In genomic region chr20:43530321-43531090, GRCh38 we compare ENCODE assay signal across 1 cellular context.
TF ChIP-seq lines count a peak whose summit lies in the region.

No MANE protein-coding gene starts in this region.

TF ChIP-seq in HepG2, 621 proteins besides CTCF, POLR2A, EP300 and RAD21 (continued from another document and continues in another):
- TF ChIP-seq, protein P1, sequence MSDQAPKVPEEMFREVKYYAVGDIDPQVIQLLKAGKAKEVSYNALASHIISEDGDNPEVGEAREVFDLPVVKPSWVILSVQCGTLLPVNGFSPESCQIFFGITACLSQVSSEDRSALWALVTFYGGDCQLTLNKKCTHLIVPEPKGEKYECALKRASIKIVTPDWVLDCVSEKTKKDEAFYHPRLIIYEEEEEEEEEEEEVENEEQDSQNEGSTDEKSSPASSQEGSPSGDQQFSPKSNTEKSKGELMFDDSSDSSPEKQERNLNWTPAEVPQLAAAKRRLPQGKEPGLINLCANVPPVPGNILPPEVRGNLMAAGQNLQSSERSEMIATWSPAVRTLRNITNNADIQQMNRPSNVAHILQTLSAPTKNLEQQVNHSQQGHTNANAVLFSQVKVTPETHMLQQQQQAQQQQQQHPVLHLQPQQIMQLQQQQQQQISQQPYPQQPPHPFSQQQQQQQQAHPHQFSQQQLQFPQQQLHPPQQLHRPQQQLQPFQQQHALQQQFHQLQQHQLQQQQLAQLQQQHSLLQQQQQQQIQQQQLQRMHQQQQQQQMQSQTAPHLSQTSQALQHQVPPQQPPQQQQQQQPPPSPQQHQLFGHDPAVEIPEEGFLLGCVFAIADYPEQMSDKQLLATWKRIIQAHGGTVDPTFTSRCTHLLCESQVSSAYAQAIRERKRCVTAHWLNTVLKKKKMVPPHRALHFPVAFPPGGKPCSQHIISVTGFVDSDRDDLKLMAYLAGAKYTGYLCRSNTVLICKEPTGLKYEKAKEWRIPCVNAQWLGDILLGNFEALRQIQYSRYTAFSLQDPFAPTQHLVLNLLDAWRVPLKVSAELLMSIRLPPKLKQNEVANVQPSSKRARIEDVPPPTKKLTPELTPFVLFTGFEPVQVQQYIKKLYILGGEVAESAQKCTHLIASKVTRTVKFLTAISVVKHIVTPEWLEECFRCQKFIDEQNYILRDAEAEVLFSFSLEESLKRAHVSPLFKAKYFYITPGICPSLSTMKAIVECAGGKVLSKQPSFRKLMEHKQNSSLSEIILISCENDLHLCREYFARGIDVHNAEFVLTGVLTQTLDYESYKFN (CRISPR knock-in tag; conservative IDR thresholded peaks at IDR 0.05) = peak; percentile 89
- TF ChIP-seq ZNF556 (CRISPR knock-in tag; IDR thresholded peaks at IDR 0.05; ENCODE audit: borderline replicate concordance) (peak; percentile 86), KDM5A (IDR thresholded peaks at IDR 0.05; ENCODE audit: borderline replicate concordance, low read length) (no peak), ZNF232 (CRISPR knock-in tag; IDR thresholded peaks at IDR 0.05; ENCODE audit: borderline replicate concordance) (peak; percentile 96), NCOA2 (CRISPR knock-in tag; IDR thresholded peaks at IDR 0.05) (peak; percentile 38; the same call in 1 of the 2 replicates), ZNF746 (CRISPR knock-in tag; IDR thresholded peaks at IDR 0.05) (peak; percentile 52; the same call in 1 of the 2 replicates), CREB1 (IDR thresholded peaks at IDR 0.05) (no peak), CREB1 (CRISPR knock-in tag; IDR thresholded peaks at IDR 0.05) (peak; percentile 49; the same call in 1 of the 2 replicates), ZNF317 (CRISPR knock-in tag; IDR thresholded peaks at IDR 0.05) (peak; percentile 88), ZNF138 (CRISPR knock-in tag; IDR thresholded peaks at IDR 0.05; ENCODE audit: low read depth) (no peak), ZFP91 (CRISPR knock-in tag; IDR thresholded peaks at IDR 0.05; ENCODE audit: borderline replicate concordance) (peak; percentile 74), ELF1 (CRISPR knock-in tag; IDR thresholded peaks at IDR 0.05) (peak; percentile 57), ZNF224 (CRISPR knock-in tag; IDR thresholded peaks at IDR 0.05) (no peak; the same call in 1 of the 2 replicates), PHF20 (CRISPR knock-in tag; IDR thresholded peaks at IDR 0.05) (peak; percentile 41; the same call in 1 of the 2 replicates), ZNF335 (CRISPR knock-in tag; IDR thresholded peaks at IDR 0.05) (peak; percentile 85; the same call in 1 of the 2 replicates), BATF2 (CRISPR knock-in tag; IDR thresholded peaks at IDR 0.05) (no peak), NFKB2 (CRISPR knock-in tag; IDR thresholded peaks at IDR 0.05; ENCODE audit: borderline replicate concordance) (peak; percentile 83; the same call in 1 of the 2 replicates), SIN3A (IDR thresholded peaks at IDR 0.05; ENCODE audit: borderline replicate concordance, low read depth, low read length) (peak; percentile 85; the same call in 1 of the 2 replicates), ZBED4 (CRISPR knock-in tag; IDR thresholded peaks at IDR 0.05; ENCODE audit: borderline replicate concordance) (peak; percentile 91; the same call in 1 of the 2 replicates), IRX3 (CRISPR knock-in tag; IDR thresholded peaks at IDR 0.05; ENCODE audit: borderline replicate concordance, low read depth) (peak; percentile 57; the same call in 1 of the 2 replicates), ZNF431 (CRISPR knock-in tag; IDR thresholded peaks at IDR 0.05; ENCODE audit: borderline replicate concordance, low read depth) (peak; percentile 96), ZNF768 (CRISPR knock-in tag; IDR thresholded peaks at IDR 0.05) (peak; percentile 41; the same call in 1 of the 2 replicates), SRSF4 (IDR thresholded peaks at IDR 0.05; ENCODE audit: low read depth, low read length, poor library complexity, severe bottlenecking) (no peak), MAX (IDR thresholded peaks at IDR 0.05) (peak; percentile 99), JDP2 (CRISPR knock-in tag; IDR thresholded peaks at IDR 0.05; ENCODE audit: borderline replicate concordance) (no peak; the same call in 1 of the 2 replicates), CENPX (CRISPR knock-in tag; IDR thresholded peaks at IDR 0.05) (no peak), POLR2AphosphoS2 (IDR thresholded peaks at IDR 0.05; ENCODE audit: low read depth, low read length) (no peak), GZF1 (CRISPR knock-in tag; IDR thresholded peaks at IDR 0.05) (peak; percentile 73; the same call in 1 of the 2 replicates), ZNF530 (CRISPR knock-in tag; IDR thresholded peaks at IDR 0.05; ENCODE audit: low read depth) (no peak), CEBPZ (IDR thresholded peaks at IDR 0.05; ENCODE audit: low read length) (no peak)
- TF ChIP-seq, protein P2, sequence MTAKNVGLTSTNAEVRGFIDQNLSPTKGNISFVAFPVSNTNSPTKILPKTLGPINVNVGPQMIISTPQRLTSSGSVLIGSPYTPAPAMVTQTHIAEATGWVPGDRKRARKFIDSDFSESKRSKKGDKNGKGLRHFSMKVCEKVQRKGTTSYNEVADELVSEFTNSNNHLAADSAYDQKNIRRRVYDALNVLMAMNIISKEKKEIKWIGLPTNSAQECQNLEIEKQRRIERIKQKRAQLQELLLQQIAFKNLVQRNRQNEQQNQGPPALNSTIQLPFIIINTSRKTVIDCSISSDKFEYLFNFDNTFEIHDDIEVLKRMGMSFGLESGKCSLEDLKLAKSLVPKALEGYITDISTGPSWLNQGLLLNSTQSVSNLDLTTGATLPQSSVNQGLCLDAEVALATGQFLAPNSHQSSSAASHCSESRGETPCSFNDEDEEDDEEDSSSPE (CRISPR knock-in tag; IDR thresholded peaks at IDR 0.05) = peak; percentile 86
- TF ChIP-seq, protein P3, sequence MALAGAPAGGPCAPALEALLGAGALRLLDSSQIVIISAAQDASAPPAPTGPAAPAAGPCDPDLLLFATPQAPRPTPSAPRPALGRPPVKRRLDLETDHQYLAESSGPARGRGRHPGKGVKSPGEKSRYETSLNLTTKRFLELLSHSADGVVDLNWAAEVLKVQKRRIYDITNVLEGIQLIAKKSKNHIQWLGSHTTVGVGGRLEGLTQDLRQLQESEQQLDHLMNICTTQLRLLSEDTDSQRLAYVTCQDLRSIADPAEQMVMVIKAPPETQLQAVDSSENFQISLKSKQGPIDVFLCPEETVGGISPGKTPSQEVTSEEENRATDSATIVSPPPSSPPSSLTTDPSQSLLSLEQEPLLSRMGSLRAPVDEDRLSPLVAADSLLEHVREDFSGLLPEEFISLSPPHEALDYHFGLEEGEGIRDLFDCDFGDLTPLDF (CRISPR knock-in tag; IDR thresholded peaks at IDR 0.05) = no peak
- TF ChIP-seq, protein P4, sequence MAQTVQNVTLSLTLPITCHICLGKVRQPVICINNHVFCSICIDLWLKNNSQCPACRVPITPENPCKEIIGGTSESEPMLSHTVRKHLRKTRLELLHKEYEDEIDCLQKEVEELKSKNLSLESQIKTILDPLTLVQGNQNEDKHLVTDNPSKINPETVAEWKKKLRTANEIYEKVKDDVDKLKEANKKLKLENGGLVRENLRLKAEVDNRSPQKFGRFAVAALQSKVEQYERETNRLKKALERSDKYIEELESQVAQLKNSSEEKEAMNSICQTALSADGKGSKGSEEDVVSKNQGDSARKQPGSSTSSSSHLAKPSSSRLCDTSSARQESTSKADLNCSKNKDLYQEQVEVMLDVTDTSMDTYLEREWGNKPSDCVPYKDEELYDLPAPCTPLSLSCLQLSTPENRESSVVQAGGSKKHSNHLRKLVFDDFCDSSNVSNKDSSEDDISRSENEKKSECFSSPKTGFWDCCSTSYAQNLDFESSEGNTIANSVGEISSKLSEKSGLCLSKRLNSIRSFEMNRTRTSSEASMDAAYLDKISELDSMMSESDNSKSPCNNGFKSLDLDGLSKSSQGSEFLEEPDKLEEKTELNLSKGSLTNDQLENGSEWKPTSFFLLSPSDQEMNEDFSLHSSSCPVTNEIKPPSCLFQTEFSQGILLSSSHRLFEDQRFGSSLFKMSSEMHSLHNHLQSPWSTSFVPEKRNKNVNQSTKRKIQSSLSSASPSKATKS (CRISPR knock-in tag; IDR thresholded peaks at IDR 0.05) = no peak; the same call in 1 of the 2 replicates
- TF ChIP-seq, protein P5, sequence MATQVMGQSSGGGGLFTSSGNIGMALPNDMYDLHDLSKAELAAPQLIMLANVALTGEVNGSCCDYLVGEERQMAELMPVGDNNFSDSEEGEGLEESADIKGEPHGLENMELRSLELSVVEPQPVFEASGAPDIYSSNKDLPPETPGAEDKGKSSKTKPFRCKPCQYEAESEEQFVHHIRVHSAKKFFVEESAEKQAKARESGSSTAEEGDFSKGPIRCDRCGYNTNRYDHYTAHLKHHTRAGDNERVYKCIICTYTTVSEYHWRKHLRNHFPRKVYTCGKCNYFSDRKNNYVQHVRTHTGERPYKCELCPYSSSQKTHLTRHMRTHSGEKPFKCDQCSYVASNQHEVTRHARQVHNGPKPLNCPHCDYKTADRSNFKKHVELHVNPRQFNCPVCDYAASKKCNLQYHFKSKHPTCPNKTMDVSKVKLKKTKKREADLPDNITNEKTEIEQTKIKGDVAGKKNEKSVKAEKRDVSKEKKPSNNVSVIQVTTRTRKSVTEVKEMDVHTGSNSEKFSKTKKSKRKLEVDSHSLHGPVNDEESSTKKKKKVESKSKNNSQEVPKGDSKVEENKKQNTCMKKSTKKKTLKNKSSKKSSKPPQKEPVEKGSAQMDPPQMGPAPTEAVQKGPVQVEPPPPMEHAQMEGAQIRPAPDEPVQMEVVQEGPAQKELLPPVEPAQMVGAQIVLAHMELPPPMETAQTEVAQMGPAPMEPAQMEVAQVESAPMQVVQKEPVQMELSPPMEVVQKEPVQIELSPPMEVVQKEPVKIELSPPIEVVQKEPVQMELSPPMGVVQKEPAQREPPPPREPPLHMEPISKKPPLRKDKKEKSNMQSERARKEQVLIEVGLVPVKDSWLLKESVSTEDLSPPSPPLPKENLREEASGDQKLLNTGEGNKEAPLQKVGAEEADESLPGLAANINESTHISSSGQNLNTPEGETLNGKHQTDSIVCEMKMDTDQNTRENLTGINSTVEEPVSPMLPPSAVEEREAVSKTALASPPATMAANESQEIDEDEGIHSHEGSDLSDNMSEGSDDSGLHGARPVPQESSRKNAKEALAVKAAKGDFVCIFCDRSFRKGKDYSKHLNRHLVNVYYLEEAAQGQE (IDR thresholded peaks at IDR 0.05; ENCODE audit: borderline replicate concordance in 1 of 2, low read depth in 1 of 2, low read length in 2 of 2) = no peak
